In the genomic region with DNA sequence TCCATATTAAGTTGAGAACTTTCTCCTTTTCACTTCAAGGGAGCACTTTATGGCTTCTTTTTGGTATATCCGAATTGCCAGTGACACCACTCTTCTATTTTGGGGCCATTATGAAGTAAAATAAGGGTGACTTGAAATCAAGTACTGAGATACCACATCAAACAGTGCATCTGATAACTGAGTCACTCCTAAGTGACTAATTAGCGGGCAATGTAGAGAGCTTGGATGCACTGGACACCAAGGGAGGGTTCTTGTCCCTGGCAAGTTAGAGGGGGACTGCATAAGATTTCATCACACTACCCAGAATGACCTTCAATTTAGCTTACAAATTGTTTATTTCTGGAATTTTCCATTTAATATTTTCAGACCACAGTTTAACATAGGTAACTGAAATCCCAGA, we compare ENCODE assay signal across 1 cellular context.
TF ChIP-seq lines count a peak whose summit lies in the region.

No MANE protein-coding gene starts in this region.

TF ChIP-seq in H1, 55 proteins besides CTCF, POLR2A, EP300 and RAD21:
- no peak for TF ChIP-seq BACH1 (IDR thresholded peaks at IDR 0.05; ENCODE audit: low read length)
